Comparison of ENCODE assay signal across 8 cellular contexts in genomic region chr14:39102265-39102968, GRCh38. TPM values are rescaled to one million over a fixed set of nuclear protein-coding genes. Genes with fewer than 3 reads are reported as not detected.
DNase-seq lines count a peak whose midpoint lies in the region; ATAC-seq and TF ChIP-seq lines count a peak whose summit lies in the region.

No MANE protein-coding gene starts in this region.

- H3K36me3 Mint-ChIP-seq in activated T-helper 2 cell treated with anti-CD3 and anti-CD28 coated beads, Interferon-gamma antibody, Interleukin-2, Interleukin-4, amounts not matched to agents 10 μg/mL and 5 μg/mL and 100 μg/mL, durations not matched to agents 14 hours and 24 hours and 36 hours (ENCODE audit: low read depth), result peaks cover 16% of the 10 kb centered on the region

- no peak overlapping the region for H2BK12ac ChIP-seq in trophoblast cell (ENCODE audit: low read length)

- peak overlapping the region; percentile 93 for H4K91ac ChIP-seq in trophoblast cell (ENCODE audit: low read depth, low read length)

- peaks cover 2 to 62% (median 38%) of the 10 kb centered on the region in 12 donors for H3K4me1 ChIP-seq in heart left ventricle
- peaks cover 0 to 2% of the 10 kb centered on the region in 2 experiments for H3K4me1 ChIP-seq in trophoblast cell (ENCODE audit: control insufficient read depth in 1 of 2, insufficient read depth in 2 of 2, low read length in 2 of 2)

- H3K27ac ChIP-seq in heart left ventricle, result peak overlapping the region; percentile 89 to 99 (median 97)
- peak overlapping the region; percentile 82 for H3K27ac ChIP-seq in trophoblast cell (ENCODE audit: low read depth, low read length)

- peak overlapping the region; percentile 95 for H4K8ac ChIP-seq in trophoblast cell (ENCODE audit: low read depth, low read length)

- H3K4me2 ChIP-seq in trophoblast cell (ENCODE audit: low read length), result peak overlapping the region; percentile 61

- H3K9ac ChIP-seq in trophoblast cell (ENCODE audit: low read length), result peak overlapping the region; percentile 59

- no peaks in the 10 kb centered on the region for H3K9me3 Mint-ChIP-seq in activated T-helper 2 cell treated with anti-CD3 and anti-CD28 coated beads, Interferon-gamma antibody, Interleukin-2, Interleukin-4, amounts not matched to agents 10 μg/mL and 5 μg/mL and 100 μg/mL, durations not matched to agents 14 hours and 24 hours and 36 hours

- H3K9me3 ChIP-seq in heart left ventricle (no peaks in the 10 kb centered on the region), trophoblast cell (ENCODE audit: insufficient read depth, low read depth, low read length) (no peaks in the 10 kb centered on the region)

- H3K79me2 ChIP-seq in trophoblast cell (ENCODE audit: control insufficient read depth, insufficient read depth, low read length, poor library complexity), result peaks cover 9% of the 10 kb centered on the region

- peak overlapping the region; percentile 95 for H3K4me3 ChIP-seq in Jurkat, Clone E6-1 (ENCODE audit: low read length)
- H3K4me3 ChIP-seq in heart left ventricle (peak overlapping the region; percentile 69 to 99 (median 90)), trophoblast cell (ENCODE audit: low read depth, low read length) (peak overlapping the region; percentile 88)

- WGBS in heart left ventricle, 4 donors, result 1 to 2% (median 2%) methylated on average over 16 to 23 of the region's 23 CpGs
- no CpG with 5 or more reads among the region's 23 CpGs for WGBS in trophoblast cell (ENCODE audit: extremely low coverage, insufficient coverage, insufficient read length)

- peak overlapping the region; percentile 72 for H2AFZ ChIP-seq in trophoblast cell (ENCODE audit: insufficient read depth, low read length, poor library complexity)

- TF ChIP-seq POLR2A in heart left ventricle (IDR thresholded peaks at IDR 0.05), result no peak

- H3K18ac ChIP-seq in trophoblast cell (ENCODE audit: low read length), result peak overlapping the region; percentile 92

- ATAC-seq in GM21529 (IDR thresholded peaks at IDR 0.05; ENCODE audit: unreplicated experiment), result peak; percentile 17
- peak; percentile 12 to 65 (median 44) for ATAC-seq in heart left ventricle

- H3K79me1 ChIP-seq in trophoblast cell (ENCODE audit: low read length), result peaks cover 9% of the 10 kb centered on the region

- intact Hi-C loops in activated T-helper 2 cell treated with anti-CD3 and anti-CD28 coated beads, Interferon-gamma antibody, Interleukin-2, Interleukin-4, amounts not matched to agents 10 μg/mL and 5 μg/mL and 100 μg/mL, durations not matched to agents 14 hours and 24 hours and 36 hours (cut with micrococcal nuclease), result loop anchor here (2.0 kb wide), 1 partner anchor 72 kb away; the partner anchor contains the start of gene PNN
- intact Hi-C loops in heart left ventricle (cut with DNase I), result loop anchor here in 8 of 10 donors (2.0 to 10.0 kb wide), 9 partner anchors 70 to 330 kb away; partner anchors contain the start of genes TRAPPC6B (in 4 of the 8), PNN (in 3 of the 8) and FBXO33 (in 2 of the 8)

- peak overlapping the region; percentile 87 for H3K4me3 Mint-ChIP-seq in activated T-helper 2 cell treated with anti-CD3 and anti-CD28 coated beads, Interferon-gamma antibody, Interleukin-2, Interleukin-4, amounts not matched to agents 10 μg/mL and 5 μg/mL and 100 μg/mL, durations not matched to agents 14 hours and 24 hours and 36 hours (ENCODE audit: low read depth)

- no peak for TF ChIP-seq CTCF in heart left ventricle (IDR thresholded peaks at IDR 0.05)

- H4K12ac ChIP-seq in trophoblast cell (ENCODE audit: low read depth, low read length), result peak overlapping the region; percentile 76

- H3K27me3 Mint-ChIP-seq in activated T-helper 2 cell treated with anti-CD3 and anti-CD28 coated beads, Interferon-gamma antibody, Interleukin-2, Interleukin-4, amounts not matched to agents 10 μg/mL and 5 μg/mL and 100 μg/mL, durations not matched to agents 14 hours and 24 hours and 36 hours (ENCODE audit: low read depth), result no peaks in the 10 kb centered on the region

- H3K4me1 Mint-ChIP-seq in activated T-helper 2 cell treated with anti-CD3 and anti-CD28 coated beads, Interferon-gamma antibody, Interleukin-2, Interleukin-4, amounts not matched to agents 10 μg/mL and 5 μg/mL and 100 μg/mL, durations not matched to agents 14 hours and 24 hours and 36 hours (ENCODE audit: low read depth), result peaks cover 31% of the 10 kb centered on the region

- no peak overlapping the region for H3K23ac ChIP-seq in trophoblast cell (ENCODE audit: low read length)

- no peaks in the 10 kb centered on the region for H3K27me3 ChIP-seq in heart left ventricle
- no peaks in the 10 kb centered on the region for H3K27me3 ChIP-seq in trophoblast cell (ENCODE audit: insufficient read depth, low read length)

- DNase-seq in NCI-H1105 treated with DMSO at 0.1 percent for 48 hours (lab: John Stamatoyannopoulos, UW) (peak; percentile 33), NCI-H1105 (lab: John Stamatoyannopoulos, UW) (no peak), heart left ventricle (peak in 2 of 5 donors; percentile 12 to 30), trophoblast cell (peak; percentile 27 to 72), NCI-H1694 treated with DMSO at 0.1 percent for 48 hours (lab: John Stamatoyannopoulos, UW) (no peak)
- no peak for DNase-seq in Jurkat, Clone E6-1 (ENCODE audit: low read depth, low spot score)
- no peak for DNase-seq in activated T-helper 2 cell treated with anti-CD3 and anti-CD28 coated beads, Interferon-gamma antibody, Interleukin-2, Interleukin-4, amounts not matched to agents 10 μg/mL and 5 μg/mL and 100 μg/mL, durations not matched to agents 14 hours and 24 hours and 36 hours (ENCODE audit: low spot score)

- H3K36me3 ChIP-seq in heart left ventricle (no peaks in the 10 kb centered on the region), trophoblast cell (ENCODE audit: control insufficient read depth in 1 of 2, insufficient read depth in 2 of 2, low read length in 2 of 2) (peaks cover 0 to 5% of the 10 kb centered on the region in 2 experiments)

- peak overlapping the region; percentile 58 for H2BK5ac ChIP-seq in trophoblast cell (ENCODE audit: low read depth, low read length, poor library complexity)

- H2AK5ac ChIP-seq in trophoblast cell (ENCODE audit: low read length), result peak overlapping the region; percentile 24

- H3K4ac ChIP-seq in trophoblast cell (ENCODE audit: low read depth, low read length), result peak overlapping the region; percentile 93

- H2BK120ac ChIP-seq in trophoblast cell (ENCODE audit: insufficient read depth, low read length, poor library complexity), result peak overlapping the region; percentile 81

- peak overlapping the region; percentile 84 for H3K27ac Mint-ChIP-seq in activated T-helper 2 cell treated with anti-CD3 and anti-CD28 coated beads, Interferon-gamma antibody, Interleukin-2, Interleukin-4, amounts not matched to agents 10 μg/mL and 5 μg/mL and 100 μg/mL, durations not matched to agents 14 hours and 24 hours and 36 hours

- H3K14ac ChIP-seq in trophoblast cell (ENCODE audit: low read length), result peak overlapping the region; percentile 90

RNA-seq across cellular contexts. Expression of gene SEC23A, which starts 0.6 kb away (rescaled TPM):
- polyA plus RNA-seq in Jurkat, Clone E6-1 (2012; ENCODE audit: insufficient read depth, insufficient read length), result 25.3 TPM
- total RNA-seq in activated T-helper 2 cell treated with anti-CD3 and anti-CD28 coated beads, Interferon-gamma antibody, Interleukin-2, Interleukin-4, amounts not matched to agents 10 μg/mL and 5 μg/mL and 100 μg/mL, durations not matched to agents 14 hours and 24 hours and 36 hours, result 76.4 and 86.7 TPM in 2 replicates
- total RNA-seq in heart left ventricle, result 100 to 1,000 TPM in 3 of 9 donors, 10 to 100 TPM in 6; 68.1 to 116 (median 89.3) TPM
- polyA plus RNA-seq in heart left ventricle, result 10 to 100 TPM; 14.1 to 81.0 TPM
- polyA plus RNA-seq in trophoblast cell (2013), result 90.9 and 91.1 TPM in 2 replicates

RNA-seq across cellular contexts. Expression of gene GEMIN2, which starts 11.7 kb away (rescaled TPM):
- polyA plus RNA-seq in Jurkat, Clone E6-1 (2012; ENCODE audit: insufficient read depth, insufficient read length), result 42.0 TPM
- 22.0 and 22.1 TPM in 2 replicates for total RNA-seq in activated T-helper 2 cell treated with anti-CD3 and anti-CD28 coated beads, Interferon-gamma antibody, Interleukin-2, Interleukin-4, amounts not matched to agents 10 μg/mL and 5 μg/mL and 100 μg/mL, durations not matched to agents 14 hours and 24 hours and 36 hours
- total RNA-seq in heart left ventricle, result 10 to 100 TPM in 2 of 9 donors, 1 to 10 TPM in 7; 6.3 to 17.8 (median 7.4) TPM
- polyA plus RNA-seq in heart left ventricle, result 10 to 100 TPM in 1 of 2 donors, 1 to 10 TPM in 1; 3.8 to 18.2 TPM
- polyA plus RNA-seq in trophoblast cell (2013), result 7.2 and 8.5 TPM in 2 replicates

Comparison
In these comparisons a context has a peak if more than half of its experiments do, and no peak if none do; other contexts are left out.
1. DNase-seq: peak in NCI-H1105 treated with DMSO at 0.1 percent for 48 hours (single experiment) and trophoblast cell (2 of 2); none in NCI-H1105 (single experiment), Jurkat, Clone E6-1 (single experiment), activated T-helper 2 cell treated with anti-CD3 and anti-CD28 coated beads, Interferon-gamma antibody, Interleukin-2, Interleukin-4, amounts not matched to agents 10 μg/mL and 5 μg/mL and 100 μg/mL, durations not matched to agents 14 hours and 24 hours and 36 hours (single experiment) and NCI-H1694 treated with DMSO at 0.1 percent for 48 hours (single experiment).
2. Peak in every context shown above with its lines, with median percentiles within 50 percentile points of each other: H3K4me3 ChIP-seq.